Comparison of ENCODE assay signal across 1 cellular context in genomic region chr1:117544509-117545109, GRCh38.
TF ChIP-seq lines count a peak whose summit lies in the region.

No MANE protein-coding gene starts in this region.

TF ChIP-seq in HepG2, 621 proteins besides CTCF, POLR2A, EP300 and RAD21 (continued from another document and continues in another):
- TF ChIP-seq TP53 (CRISPR knock-in tag; conservative IDR thresholded peaks at IDR 0.05) (no peak), AFF4 (CRISPR knock-in tag; IDR thresholded peaks at IDR 0.05) (no peak), ZNF367 (CRISPR knock-in tag; IDR thresholded peaks at IDR 0.05; ENCODE audit: borderline replicate concordance) (no peak), MEIS1 (CRISPR knock-in tag; IDR thresholded peaks at IDR 0.05; ENCODE audit: borderline replicate concordance) (no peak), SIX1 (CRISPR knock-in tag; IDR thresholded peaks at IDR 0.05; ENCODE audit: borderline replicate concordance) (no peak), NFE2 (CRISPR knock-in tag; IDR thresholded peaks at IDR 0.05) (no peak), ZNF136 (CRISPR knock-in tag; IDR thresholded peaks at IDR 0.05; ENCODE audit: low read depth) (no peak), THYN1 (CRISPR knock-in tag; IDR thresholded peaks at IDR 0.05; ENCODE audit: borderline replicate concordance, low read depth) (no peak), ZNF124 (CRISPR knock-in tag; IDR thresholded peaks at IDR 0.05) (no peak), AHDC1 (CRISPR knock-in tag; IDR thresholded peaks at IDR 0.05; ENCODE audit: borderline replicate concordance) (peak; percentile 25; the same call in 1 of the 2 replicates), RFX3 (CRISPR knock-in tag; IDR thresholded peaks at IDR 0.05) (no peak), ELF3 (CRISPR knock-in tag; IDR thresholded peaks at IDR 0.05) (peak; percentile 73), NFE2L2 (IDR thresholded peaks at IDR 0.05; ENCODE audit: low read length) (no peak), ZNF775 (CRISPR knock-in tag; IDR thresholded peaks at IDR 0.05; ENCODE audit: borderline replicate concordance) (no peak), PRDM15 (CRISPR knock-in tag; IDR thresholded peaks at IDR 0.05) (no peak), ARNT (IDR thresholded peaks at IDR 0.05) (no peak), ZBTB10 (CRISPR knock-in tag; IDR thresholded peaks at IDR 0.05; ENCODE audit: borderline replicate concordance) (no peak), ZSCAN29 (CRISPR knock-in tag; conservative IDR thresholded peaks at IDR 0.05) (no peak), ZNF737 (CRISPR knock-in tag; IDR thresholded peaks at IDR 0.05; ENCODE audit: borderline replicate concordance) (no peak), ZNF18 (CRISPR knock-in tag; IDR thresholded peaks at IDR 0.05; ENCODE audit: insufficient replicate concordance) (no peak), POLR2AphosphoS2 (IDR thresholded peaks at IDR 0.05; ENCODE audit: low read depth, low read length) (no peak), ZNF446 (CRISPR knock-in tag; IDR thresholded peaks at IDR 0.05) (no peak), ZNF484 (CRISPR knock-in tag; IDR thresholded peaks at IDR 0.05; ENCODE audit: borderline replicate concordance, low read depth) (no peak), ZNF7 (CRISPR knock-in tag; IDR thresholded peaks at IDR 0.05) (no peak), ZNF670 (CRISPR knock-in tag; IDR thresholded peaks at IDR 0.05; ENCODE audit: borderline replicate concordance) (no peak), ZNF441 (CRISPR knock-in tag; IDR thresholded peaks at IDR 0.05; ENCODE audit: borderline replicate concordance) (no peak), CC2D1A (CRISPR knock-in tag; IDR thresholded peaks at IDR 0.05) (no peak), RFX5 (IDR thresholded peaks at IDR 0.05; ENCODE audit: low read depth, low read length) (no peak), DBP (CRISPR knock-in tag; IDR thresholded peaks at IDR 0.05; ENCODE audit: not compliant biosample characterization) (no peak), ZNF883 (CRISPR knock-in tag; IDR thresholded peaks at IDR 0.05; ENCODE audit: not compliant biosample characterization) (no peak), ZBTB2 (CRISPR knock-in tag; IDR thresholded peaks at IDR 0.05; ENCODE audit: low read depth) (no peak), YY1 (IDR thresholded peaks at IDR 0.05; ENCODE audit: insufficient read depth, insufficient replicate concordance, low read depth, low read length) (no peak)
